12 cellular contexts compared by ENCODE assay signal in genomic region chr16:49834496-49835009, GRCh38. TPM values are rescaled to one million over a fixed set of nuclear protein-coding genes. Genes with fewer than 3 reads are reported as not detected.
DNase-seq lines count a peak whose midpoint lies in the region; ATAC-seq and TF ChIP-seq lines count a peak whose summit lies in the region.
"Had no signal": no experiment of that assay in that cellular context is flagged by ENCODE, and none has a peak within 500 bp of the region (broad histone marks: within the 10 kb centered on the region; RNA-seq: fewer than 3 reads in every experiment).

No MANE protein-coding gene starts in this region.

- H3K36me3 ChIP-seq in parathyroid adenoma (ENCODE audit: control insufficient read depth, insufficient read depth, low read length), result no peaks in the 10 kb centered on the region

- DNase-seq in Right ventricle myocardium inferior (ENCODE audit: missing footprints), result peak; percentile 83
- no peak for DNase-seq in cardiac septum (ENCODE audit: low spot score)
- peak in 42 of 51 donors; percentile 12 to 90 (median 76) for DNase-seq in hypothalamus (lab: John Stamatoyannopoulos, UW)
- no peak for DNase-seq in stimulated activated naive CD4-positive, alpha-beta T cell (lab: John Stamatoyannopoulos, UW)
- no peak for DNase-seq in NCI-H748 (lab: John Stamatoyannopoulos, UW; ENCODE audit: unreplicated experiment)
- DNase-seq: activated CD4-positive, alpha-beta T cell treated with anti-CD3 and anti-CD28 coated beads for 48 hours; MM.1S; RPMI8226; stimulated activated naive CD4-positive, alpha-beta T cell treated with Interleukin-2 at 50 U/mL for 16 hours had no signal

- ATAC-seq in Right ventricle myocardium inferior (peak; percentile 52), GM21529 (IDR thresholded peaks at IDR 0.05; ENCODE audit: unreplicated experiment) (no peak), HG03442 (IDR thresholded peaks at IDR 0.05; ENCODE audit: unreplicated experiment) (no peak)

- peaks cover 7% of the 10 kb centered on the region for H3K4me1 ChIP-seq in parathyroid adenoma

- intact Hi-C loops in Right ventricle myocardium inferior (cut with DNase I), result loop anchor here (5.0 kb wide), 1 partner anchor 67 kb away; no protein-coding TSS in a partner anchor
- intact Hi-C loops in cardiac septum (cut with DNase I), result loop anchor here (2.0 kb wide), 1 partner anchor 20 kb away; no protein-coding TSS in a partner anchor

- H3K79me2 ChIP-seq in parathyroid adenoma, result peaks cover 10% of the 10 kb centered on the region

- peak overlapping the region; percentile 54 for H3K27ac ChIP-seq in parathyroid adenoma

- H3K4me2 ChIP-seq in parathyroid adenoma (ENCODE audit: low read length), result no peak overlapping the region

- H3K9ac ChIP-seq in parathyroid adenoma, result no peak overlapping the region

- H3K9me3 ChIP-seq in parathyroid adenoma (ENCODE audit: control insufficient read depth, low read length), result no peaks in the 10 kb centered on the region

- H2AFZ ChIP-seq in parathyroid adenoma, result peak overlapping the region; percentile 58

- no peaks in the 10 kb centered on the region for H3K27me3 ChIP-seq in parathyroid adenoma (ENCODE audit: control insufficient read depth, insufficient read depth, low read length)

- TF ChIP-seq CTCF in parathyroid adenoma (IDR thresholded peaks at IDR 0.05), result no peak

- no peak overlapping the region for H3K4me3 ChIP-seq in parathyroid adenoma (ENCODE audit: low read depth, low read length)

RNA-seq across cellular contexts. Expression of gene ZNF423, which starts 21.4 kb away (rescaled TPM):
- total RNA-seq in Right ventricle myocardium inferior, result 8.8 TPM
- 8.6 TPM for total RNA-seq in cardiac septum

Comparison
In these comparisons a context has a peak if more than half of its experiments do, and no peak if none do; other contexts are left out.
1. DNase-seq: peak in Right ventricle myocardium inferior (single experiment) and hypothalamus (42 of 51); none in cardiac septum (single experiment), stimulated activated naive CD4-positive, alpha-beta T cell (0 of 6) and NCI-H748 (single experiment).